Comparison of ENCODE assay signal across 23 cellular contexts in genomic region chr13:36445806-36446423, GRCh38. TPM values are rescaled to one million over a fixed set of nuclear protein-coding genes. Genes with fewer than 3 reads are reported as not detected.
DNase-seq lines count a peak whose midpoint lies in the region; ATAC-seq and TF ChIP-seq lines count a peak whose summit lies in the region.
"Had no signal": no experiment of that assay in that cellular context is flagged by ENCODE, and none has a peak within 500 bp of the region (broad histone marks: within the 10 kb centered on the region; RNA-seq: fewer than 3 reads in every experiment).

No MANE protein-coding gene starts in this region.

- H3K27ac Mint-ChIP-seq in activated T-cell treated with anti-CD3 and anti-CD28 coated beads, Interleukin-2, amount 50 U/mL, for 72 hours, result no peak overlapping the region
- H3K27ac Mint-ChIP-seq: CD8-positive, alpha-beta memory T cell had no signal

- ATAC-seq in RWPE2 (ENCODE audit: low read depth) (peak; percentile 93), GM21381 (IDR thresholded peaks at IDR 0.05; ENCODE audit: unreplicated experiment) (no peak)
- ATAC-seq in activated T-cell treated with anti-CD3 and anti-CD28 coated beads, Interleukin-2, amount 50 U/mL, for 72 hours (replicated peaks in 1 of 2), result no peak
- ATAC-seq: SK-N-SH treated with all-trans-retinoic acid at 6 μM for 48 hours had no signal

- no peak for TF ChIP-seq CTCF in RWPE2 (IDR thresholded peaks at IDR 0.05; ENCODE audit: poor library complexity, severe bottlenecking)

- H2BK12ac ChIP-seq in neuronal stem cell (ENCODE audit: low read length), result no peak overlapping the region

- H3K4me1 ChIP-seq in RWPE2 (ENCODE audit: insufficient read depth, poor library complexity, severe bottlenecking), result peaks cover 10% of the 10 kb centered on the region
- peaks cover 0 to 3% of the 10 kb centered on the region in 2 donors for H3K4me1 ChIP-seq in neuronal stem cell (ENCODE audit: control insufficient read depth in 2 of 2, insufficient read depth in 1 of 2, low read depth in 1 of 2, low read length in 2 of 2)

- no peaks in the 10 kb centered on the region for H3K9me3 Mint-ChIP-seq in activated T-cell treated with anti-CD3 and anti-CD28 coated beads, Interleukin-2, amount 50 U/mL, for 72 hours

- no peak overlapping the region for H2BK15ac ChIP-seq in neuronal stem cell (ENCODE audit: low read length)

- H4K91ac ChIP-seq in neuronal stem cell (ENCODE audit: low read depth, low read length, poor library complexity), result no peak overlapping the region

- no peak overlapping the region for H3K4me2 ChIP-seq in neuronal stem cell (ENCODE audit: insufficient read depth, low read length, poor library complexity, severe bottlenecking)

- H3K4me3 ChIP-seq in RWPE2 (ENCODE audit: severe bottlenecking), result no peak overlapping the region
- H3K4me3 ChIP-seq in neuronal stem cell (ENCODE audit: low read length in 2 of 2), result no peak overlapping the region
- H3K4me3 ChIP-seq: MG63 had no signal

- no peaks in the 10 kb centered on the region for H3K4me1 Mint-ChIP-seq in activated T-cell treated with anti-CD3 and anti-CD28 coated beads, Interleukin-2, amount 50 U/mL, for 72 hours (ENCODE audit: low read depth)
- H3K4me1 Mint-ChIP-seq: CD8-positive, alpha-beta memory T cell had no signal

- H3K9ac ChIP-seq in neuronal stem cell (ENCODE audit: low read depth, low read length, poor library complexity), result no peak overlapping the region

- WGBS in neuronal stem cell (ENCODE audit: extremely low coverage in 2 of 2, insufficient read length in 2 of 2, insufficient replicate concordance in 1 of 2), 2 donors, result no CpG with 5 or more reads among the region's 3 CpGs

- H3K27ac ChIP-seq in RWPE2 (ENCODE audit: poor library complexity, severe bottlenecking) (no peak overlapping the region), neuronal stem cell (replicated peaks; ENCODE audit: low read length) (no peak overlapping the region)
- H3K27ac ChIP-seq: C4-2B, RWPE1 had no signal

- DNase-seq in ELR (ENCODE audit: low read depth), result peak; percentile 19
- DNase-seq in RWPE2 (ENCODE audit: low spot score), result no peak
- peak; percentile 4 for DNase-seq in dermis blood vessel endothelial cell
- DNase-seq in neuronal stem cell (ENCODE audit: low spot score), result no peak
- DNase-seq in activated T-cell treated with anti-CD3 and anti-CD28 coated beads, Interleukin-2, amount 50 U/mL, for 72 hours, result no peak
- no peak for DNase-seq in NCI-H1436 (lab: John Stamatoyannopoulos, UW)
- DNase-seq: Calu3; CD8-positive, alpha-beta memory T cell; DMS153; GOT3; HCEC 1CT; IMR-90; Karpas-422; MG63; NCI-H1417; NCI-H187; NCI-H446 treated with DMSO at 0.1 percent for 48 hours; NCI-H526 treated with DMSO at 0.1 percent for 48 hours had no signal

- H3K23ac ChIP-seq in neuronal stem cell (ENCODE audit: low read depth, low read length, poor library complexity), result no peak overlapping the region

- peaks cover 27% of the 10 kb centered on the region for H3K27me3 Mint-ChIP-seq in activated T-cell treated with anti-CD3 and anti-CD28 coated beads, Interleukin-2, amount 50 U/mL, for 72 hours (ENCODE audit: low read depth)

- H3K36me3 ChIP-seq in RWPE2 (ENCODE audit: low read depth), result no peaks in the 10 kb centered on the region; the same call in 1 of the 2 replicates
- H3K36me3 ChIP-seq in neuronal stem cell (replicated peaks in 1 of 2; ENCODE audit: control insufficient read depth in 2 of 2, insufficient read depth in 2 of 2, low read length in 2 of 2), result no peaks in the 10 kb centered on the region
- H3K36me3 ChIP-seq: MG63 had no signal

- H3K27me3 ChIP-seq in RWPE2 (ENCODE audit: insufficient read depth, poor library complexity, severe bottlenecking) (no peaks in the 10 kb centered on the region), neuronal stem cell (ENCODE audit: control insufficient read depth in 3 of 3, insufficient read depth in 3 of 3, low read depth in 1 of 3, low read length in 3 of 3) (peaks cover 0 to 12% (median 0%) of the 10 kb centered on the region in 3 experiments)
- H3K27me3 ChIP-seq: MG63 had no signal

- no peak overlapping the region for H2BK120ac ChIP-seq in neuronal stem cell (ENCODE audit: low read depth, low read length)

- H4K8ac ChIP-seq in neuronal stem cell (ENCODE audit: low read depth, low read length), result no peak overlapping the region

- H3K79me1 ChIP-seq in neuronal stem cell (ENCODE audit: low read depth, low read length), result peaks cover 2% of the 10 kb centered on the region

- H3K36me3 Mint-ChIP-seq in activated T-cell treated with anti-CD3 and anti-CD28 coated beads, Interleukin-2, amount 50 U/mL, for 72 hours (ENCODE audit: insufficient read depth in 2 of 2), result no peaks in the 10 kb centered on the region
- H3K36me3 Mint-ChIP-seq: CD8-positive, alpha-beta memory T cell had no signal

- no peak overlapping the region for H3K18ac ChIP-seq in neuronal stem cell (ENCODE audit: low read length)

- H3K9me3 ChIP-seq in RWPE2 (ENCODE audit: severe bottlenecking) (no peaks in the 10 kb centered on the region), neuronal stem cell (replicated peaks in 1 of 2; ENCODE audit: control insufficient read depth in 2 of 2, insufficient read depth in 1 of 2, low read depth in 1 of 2, low read length in 2 of 2) (no peaks in the 10 kb centered on the region)
- H3K9me3 ChIP-seq: MG63 had no signal

- no peak overlapping the region for H2AFZ ChIP-seq in neuronal stem cell (ENCODE audit: low read length)

- no peak overlapping the region for H2BK5ac ChIP-seq in neuronal stem cell (ENCODE audit: low read length)

- no peak overlapping the region for H2AK5ac ChIP-seq in neuronal stem cell (ENCODE audit: low read depth, low read length)

- H3K4me3 Mint-ChIP-seq in activated T-cell treated with anti-CD3 and anti-CD28 coated beads, Interleukin-2, amount 50 U/mL, for 72 hours, result no peak overlapping the region
- H3K4me3 Mint-ChIP-seq: CD8-positive, alpha-beta memory T cell had no signal

- H3K14ac ChIP-seq in neuronal stem cell (ENCODE audit: low read length), result peak overlapping the region; percentile 97

- H3K4ac ChIP-seq in neuronal stem cell (ENCODE audit: low read length), result no peak overlapping the region

RNA-seq across cellular contexts. Expression of gene CCNA1, which starts 13.6 kb away (rescaled TPM):
- total RNA-seq in dermis blood vessel endothelial cell, result 0.17 and 1.5 TPM in 2 replicates
- polyA plus RNA-seq in neuronal stem cell (2013, experiment 1 of 2), result 3.0 TPM
- polyA plus RNA-seq in neuronal stem cell (2013, experiment 2 of 2), result 3.0 TPM
- 1 to 10 TPM in 1 of 2 donors, under 1 TPM in 1; 0.19 to 1.8 TPM for total RNA-seq in activated T-cell treated with anti-CD3 and anti-CD28 coated beads, Interleukin-2, amount 50 U/mL, for 72 hours
- total RNA-seq: Calu3; CD8-positive, alpha-beta memory T cell; IMR-90 had no signal
- polyA plus RNA-seq: AG04450; CD8-positive, alpha-beta memory T cell had no signal

Comparison
In these comparisons a context has a peak if more than half of its experiments do, and no peak if none do; other contexts are left out.
1. DNase-seq: peak in ELR (single experiment) and dermis blood vessel endothelial cell (single experiment); none in RWPE2 (single experiment), neuronal stem cell (single experiment), activated T-cell treated with anti-CD3 and anti-CD28 coated beads, Interleukin-2, amount 50 U/mL, for 72 hours (0 of 2) and NCI-H1436 (single experiment).